10 cellular contexts compared by ENCODE assay signal in the genomic region with DNA sequence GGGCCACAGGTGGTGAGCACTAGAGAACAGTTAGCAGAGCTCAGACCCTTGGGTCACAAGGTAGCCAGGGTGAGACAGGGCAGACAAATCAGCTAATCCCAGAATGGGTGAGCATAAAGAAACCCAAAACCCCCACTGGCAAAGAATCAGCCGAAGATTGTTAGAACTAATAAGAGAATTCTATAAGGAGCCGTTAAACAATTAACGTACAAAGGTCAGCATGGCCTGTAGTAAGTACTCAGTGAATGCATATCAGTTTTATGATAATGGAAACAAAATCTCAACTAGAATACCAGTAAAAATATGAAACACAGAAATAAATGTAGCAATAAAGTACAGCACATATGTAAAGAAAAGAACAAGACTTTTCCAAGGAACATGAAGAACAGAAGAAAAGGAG.
"Had no signal": no experiment of that assay in that cellular context is flagged by ENCODE, and none has a peak within 500 bp of the region (broad histone marks: within the 10 kb centered on the region; RNA-seq: fewer than 3 reads in every experiment).

No MANE protein-coding gene starts in this region.

- H3K4me3 Mint-ChIP-seq: GM23338, H9, IgD-negative memory B cell had no signal

- H3K36me3 Mint-ChIP-seq: IgD-negative memory B cell had no signal

- H3K4me1 Mint-ChIP-seq: GM23338, IgD-negative memory B cell had no signal

- H3K9me3 Mint-ChIP-seq: GM23338, H9, IgD-negative memory B cell had no signal

- FAIRE-seq: H1, H54, HepG2 had no signal

- H3K4me3 ChIP-seq: GM23338 had no signal

- H3K27ac Mint-ChIP-seq: GM23338, H9, IgD-negative memory B cell had no signal

- H3K27ac ChIP-seq: HL-60, KMS-11 had no signal

- DNase-seq: H9, HCEC 1CT, KBM-7 had no signal

- ATAC-seq: GM23338, HepG2 had no signal
